Comparison of ENCODE assay signal across 10 cellular contexts in genomic region chr6:44219815-44220784, GRCh38. TPM values are rescaled to one million over a fixed set of nuclear protein-coding genes. Genes with fewer than 3 reads are reported as not detected.
DNase-seq lines count a peak whose midpoint lies in the region; ATAC-seq and TF ChIP-seq lines count a peak whose summit lies in the region.
"Had no signal": no experiment of that assay in that cellular context is flagged by ENCODE, and none has a peak within 500 bp of the region (broad histone marks: within the 10 kb centered on the region; RNA-seq: fewer than 3 reads in every experiment).

No MANE protein-coding gene starts in this region.

- H3K27me3 Mint-ChIP-seq in dendritic cell treated with granulocyte-macrophage colony-stimulating factor and Interleukin-4, amounts not matched to agents 40 ng/mL and 50 ng/mL, for 4 days, result peaks cover 24% of the 10 kb centered on the region
- peaks cover 0 to 13% (median 0%) of the 10 kb centered on the region in 3 donors for H3K27me3 Mint-ChIP-seq in naive B cell

- H3K4me1 ChIP-seq in cardiac muscle cell (ENCODE audit: low read depth), result peaks cover 19% of the 10 kb centered on the region
- H3K4me1 ChIP-seq in uterus, result peaks cover 0 to 15% of the 10 kb centered on the region in 2 donors

- H3K4me3 ChIP-seq in cardiac muscle cell (peak overlapping the region; percentile 55), uterus (peak overlapping the region; percentile 38 to 51)

- no peaks in the 10 kb centered on the region for H3K36me3 Mint-ChIP-seq in dendritic cell treated with granulocyte-macrophage colony-stimulating factor and Interleukin-4, amounts not matched to agents 40 ng/mL and 50 ng/mL, for 4 days (ENCODE audit: low read depth)
- H3K36me3 Mint-ChIP-seq in naive B cell, result no peaks in the 10 kb centered on the region

- TF ChIP-seq CTCF in cardiac muscle cell (IDR thresholded peaks at IDR 0.05; ENCODE audit: low read depth, low read length), result no peak
- TF ChIP-seq CTCF in uterus (IDR thresholded peaks at IDR 0.05), result no peak

- no peaks in the 10 kb centered on the region for H3K9me3 Mint-ChIP-seq in dendritic cell treated with granulocyte-macrophage colony-stimulating factor and Interleukin-4, amounts not matched to agents 40 ng/mL and 50 ng/mL, for 4 days
- H3K9me3 Mint-ChIP-seq in naive B cell, result no peaks in the 10 kb centered on the region

- H3K27ac Mint-ChIP-seq in dendritic cell treated with granulocyte-macrophage colony-stimulating factor and Interleukin-4, amounts not matched to agents 40 ng/mL and 50 ng/mL, for 4 days, result peak overlapping the region; percentile 83
- H3K27ac Mint-ChIP-seq in naive B cell, result peak overlapping the region in 2 of 6 donors; percentile 56 to 76

- H3K9me3 ChIP-seq in cardiac muscle cell (ENCODE audit: low read depth) (no peaks in the 10 kb centered on the region), uterus (no peaks in the 10 kb centered on the region)

- no peak for DNase-seq in cardiac muscle cell (ENCODE audit: low read depth in 1 of 2, low spot score in 1 of 2)
- no peak for DNase-seq in Right ventricle myocardium inferior (ENCODE audit: missing footprints)
- no peak for DNase-seq in naive B cell
- no peak for DNase-seq in uterus
- DNase-seq in activated T-cell treated with anti-CD3 and anti-CD28 coated beads, Interleukin-2, amount 50 U/mL, for 48 hours, result no peak
- DNase-seq in stimulated activated CD4-positive, alpha-beta T cell treated with anti-CD3 and anti-CD28 coated beads, Interleukin-1b, Interleukin-23, amount 100 ng/mL, for 48 hours, result no peak
- DNase-seq: T-helper 2 cell had no signal

- peak overlapping the region; percentile 71 for H3K4me3 Mint-ChIP-seq in dendritic cell treated with granulocyte-macrophage colony-stimulating factor and Interleukin-4, amounts not matched to agents 40 ng/mL and 50 ng/mL, for 4 days
- H3K4me3 Mint-ChIP-seq in naive B cell, result peak overlapping the region in 7 of 8 donors; percentile 19 to 89 (median 79)

- peaks cover 81% of the 10 kb centered on the region for H3K4me1 Mint-ChIP-seq in dendritic cell treated with granulocyte-macrophage colony-stimulating factor and Interleukin-4, amounts not matched to agents 40 ng/mL and 50 ng/mL, for 4 days (ENCODE audit: low read depth)
- H3K4me1 Mint-ChIP-seq in naive B cell, result peaks cover 34 to 44% (median 38%) of the 10 kb centered on the region in 3 donors

- intact Hi-C loops in Right ventricle myocardium inferior (cut with DNase I) (loop anchor here (10.0 kb wide), 1 partner anchor 445 kb away; the partner anchor contains the start of gene VEGFA), uterus (cut with DNase I; ENCODE audit: low total_unique reads) (no loop called here)
- intact Hi-C loops in dendritic cell treated with granulocyte-macrophage colony-stimulating factor and Interleukin-4, amounts not matched to agents 40 ng/mL and 50 ng/mL, for 4 days (cut with micrococcal nuclease), result loop anchor here (2.0 kb wide), 1 partner anchor 17 kb away; no protein-coding TSS in a partner anchor

- TF ChIP-seq POLR2A in uterus (IDR thresholded peaks at IDR 0.05), result no peak

- ATAC-seq in Right ventricle myocardium inferior, result no peak
- ATAC-seq in naive B cell (ENCODE audit: low read depth in 2 of 2), result no peak
- ATAC-seq in GM18873 (IDR thresholded peaks at IDR 0.05; ENCODE audit: low FRiP score, unreplicated experiment), result no peak

- H3K27ac ChIP-seq in cardiac muscle cell, result peak overlapping the region; percentile 54
- H3K27ac ChIP-seq in uterus, result peak overlapping the region; percentile 89 to 91

- H3K36me3 ChIP-seq in cardiac muscle cell (no peaks in the 10 kb centered on the region), uterus (no peaks in the 10 kb centered on the region)

- H3K27me3 ChIP-seq in cardiac muscle cell (no peaks in the 10 kb centered on the region), uterus (no peaks in the 10 kb centered on the region)

RNA-seq across cellular contexts. Expression of gene SLC29A1, which starts 3.3 kb away (rescaled TPM):
- total RNA-seq in cardiac muscle cell (62.7 and 64.9 TPM in 2 replicates), Right ventricle myocardium inferior (170 TPM), uterus (100 to 1,000 TPM in 2 of 4 donors, 10 to 100 TPM in 2; 29.9 to 150 (median 95.1) TPM)
- polyA plus RNA-seq in cardiac muscle cell (85.4 and 88.7 TPM in 2 replicates), naive B cell (ENCODE audit: low read depth in 6 of 6) (1 to 10 TPM in 3 of 6 donors, under 1 TPM in 3; 0.15 to 3.1 (median 0.99) TPM)

RNA-seq across cellular contexts. Expression of gene MYMX, which starts 3.4 kb away (rescaled TPM):
- total RNA-seq in cardiac muscle cell, result 0.21 TPM in 1 of 2 replicates, not detected in the other
- 0.55 and 1.0 TPM in 2 replicates for polyA plus RNA-seq in cardiac muscle cell
- not detected for total RNA-seq in Right ventricle myocardium inferior
- polyA plus RNA-seq in naive B cell (ENCODE audit: low read depth in 6 of 6), result not detected
- total RNA-seq in uterus, result not detected
- total RNA-seq: renal cortical epithelial cell had no signal

RNA-seq across cellular contexts. Expression of gene HSP90AB1, which starts 26.8 kb away (rescaled TPM):
- total RNA-seq in cardiac muscle cell, result 865 and 876 TPM in 2 replicates
- polyA plus RNA-seq in cardiac muscle cell, result 665 and 702 TPM in 2 replicates
- total RNA-seq in Right ventricle myocardium inferior, result 867 TPM
- 100 to 1,000 TPM; 420 to 486 (median 447) TPM for polyA plus RNA-seq in naive B cell (ENCODE audit: low read depth in 6 of 6)
- 100 to 1,000 TPM; 336 to 897 (median 564) TPM for total RNA-seq in uterus

RNA-seq across cellular contexts. Expression of gene SLC35B2, which starts 37.2 kb away (rescaled TPM):
- total RNA-seq in cardiac muscle cell (34.3 and 50.5 TPM in 2 replicates), Right ventricle myocardium inferior (21.3 TPM), uterus (10 to 100 TPM in 3 of 4 donors, 1 to 10 TPM in 1; 5.9 to 39.5 (median 28.5) TPM)
- polyA plus RNA-seq in cardiac muscle cell (44.4 and 63.3 TPM in 2 replicates), naive B cell (ENCODE audit: low read depth in 6 of 6) (10 to 100 TPM; 24.2 to 38.6 (median 27.2) TPM)

RNA-seq across cellular contexts. Expression of gene NFKBIE, which starts 45.3 kb away (rescaled TPM):
- 23.8 and 34.2 TPM in 2 replicates for total RNA-seq in cardiac muscle cell
- 8.2 and 12.5 TPM in 2 replicates for polyA plus RNA-seq in cardiac muscle cell
- 2.4 TPM for total RNA-seq in Right ventricle myocardium inferior
- 10 to 100 TPM; 22.1 to 30.8 (median 27.9) TPM for polyA plus RNA-seq in naive B cell (ENCODE audit: low read depth in 6 of 6)
- total RNA-seq in uterus, result 1 to 10 TPM; 1.3 to 5.9 (median 2.8) TPM
